Comparison of ENCODE assay signal across 21 cellular contexts in genomic region chr19:54612428-54612827, GRCh38. TPM values are rescaled to one million over a fixed set of nuclear protein-coding genes. Genes with fewer than 3 reads are reported as not detected.
"Had no signal": no experiment of that assay in that cellular context is flagged by ENCODE, and none has a peak within 500 bp of the region (broad histone marks: within the 10 kb centered on the region; RNA-seq: fewer than 3 reads in every experiment).

No MANE protein-coding gene starts in this region.

- H3K79me2 ChIP-seq: parathyroid adenoma had no signal

- ATAC-seq: left lobe of liver; mucosa of descending colon; naive thymus-derived CD8-positive, alpha-beta T cell had no signal

- H3K4me1 ChIP-seq: esophagus squamous epithelium, parathyroid adenoma had no signal

- H3K9me3 ChIP-seq: mucosa of descending colon had no signal

- H3K9me3 Mint-ChIP-seq: activated CD4-positive, alpha-beta T cell treated with anti-CD3 and anti-CD28 coated beads, Interleukin-2, amount 10 ng/mL, durations not matched to agents 7 days and 5 days had no signal

- H3K36me3 Mint-ChIP-seq: activated naive CD8-positive, alpha-beta T cell had no signal

- H3K27ac ChIP-seq: esophagus squamous epithelium, parathyroid adenoma had no signal

- H3K4me3 Mint-ChIP-seq: activated CD4-positive, alpha-beta T cell treated with anti-CD3 and anti-CD28 coated beads, Interleukin-2, amount 10 ng/mL, durations not matched to agents 7 days and 5 days; activated naive CD8-positive, alpha-beta T cell; naive thymus-derived CD8-positive, alpha-beta T cell had no signal

- DNase-seq: activated CD4-positive, alpha-beta T cell treated with anti-CD3 and anti-CD28 coated beads, Interleukin-2, amount 10 ng/mL, durations not matched to agents 7 days and 5 days; activated gamma-delta T cell treated with Interleukin-2 at 50 U/mL for 16 hours; amniotic stem cell; esophagus squamous epithelium; mucosa of descending colon; naive thymus-derived CD8-positive, alpha-beta T cell; retina; stimulated activated CD4-positive, alpha-beta T cell treated with anti-CD3 and anti-CD28 coated beads, Interleukin-15, amount 100 ng/mL, for 24 hours; stimulated activated CD4-positive, alpha-beta T cell treated with anti-CD3 and anti-CD28 coated beads, Interleukin-4, amount 100 ng/mL, for 1 hour; stimulated activated naive CD4-positive, alpha-beta T cell treated with Interleukin-2 at 50 U/mL for 16 hours; substantia nigra; trophoblast cell had no signal

- H2AFZ ChIP-seq: parathyroid adenoma had no signal

- H3K36me3 ChIP-seq: esophagus squamous epithelium had no signal

- FAIRE-seq: endometrium, keratinocyte had no signal

- H3K9ac ChIP-seq: parathyroid adenoma had no signal

- H3K4me3 ChIP-seq: esophagus squamous epithelium, mucosa of descending colon had no signal

- H3K4me1 Mint-ChIP-seq: activated CD4-positive, alpha-beta T cell treated with anti-CD3 and anti-CD28 coated beads, Interleukin-2, amount 10 ng/mL, durations not matched to agents 7 days and 5 days had no signal

- H3K27ac Mint-ChIP-seq: activated CD4-positive, alpha-beta T cell treated with anti-CD3 and anti-CD28 coated beads, Interleukin-2, amount 10 ng/mL, durations not matched to agents 7 days and 5 days; activated naive CD8-positive, alpha-beta T cell; naive thymus-derived CD8-positive, alpha-beta T cell had no signal

RNA-seq across cellular contexts. Expression of gene LILRB1, which starts 17.9 kb away (rescaled TPM):
- total RNA-seq: activated CD4-positive, alpha-beta T cell treated with anti-CD3 and anti-CD28 coated beads, Interleukin-2, amount 10 ng/mL, durations not matched to agents 7 days and 5 days; fibroblast of villous mesenchyme; lung microvascular endothelial cell had no signal
- polyA plus RNA-seq: keratinocyte had no signal

RNA-seq across cellular contexts. Expression of gene LILRA1, which starts 19.0 kb away (rescaled TPM):
- total RNA-seq: activated CD4-positive, alpha-beta T cell treated with anti-CD3 and anti-CD28 coated beads, Interleukin-2, amount 10 ng/mL, durations not matched to agents 7 days and 5 days; fibroblast of villous mesenchyme; glomerular endothelial cell; lung microvascular endothelial cell; naive thymus-derived CD8-positive, alpha-beta T cell; T-helper 2 cell treated with Interferon-gamma antibody and Interleukin-4, amounts not matched to agents 100 ng/mL and 5 ng/mL, for 36 hours had no signal
- polyA plus RNA-seq: keratinocyte had no signal

RNA-seq across cellular contexts. Expression of gene LILRA2, which starts 38.8 kb away (rescaled TPM):
- total RNA-seq: activated CD4-positive, alpha-beta T cell treated with anti-CD3 and anti-CD28 coated beads, Interleukin-2, amount 10 ng/mL, durations not matched to agents 7 days and 5 days; fibroblast of villous mesenchyme; glomerular endothelial cell; lung microvascular endothelial cell; T-helper 2 cell treated with Interferon-gamma antibody and Interleukin-4, amounts not matched to agents 100 ng/mL and 5 ng/mL, for 36 hours had no signal
- polyA plus RNA-seq: keratinocyte had no signal

RNA-seq across cellular contexts. Expression of gene LILRB4, which starts 50.4 kb away (rescaled TPM):
- total RNA-seq: activated CD4-positive, alpha-beta T cell treated with anti-CD3 and anti-CD28 coated beads, Interleukin-2, amount 10 ng/mL, durations not matched to agents 7 days and 5 days; fibroblast of villous mesenchyme; glomerular endothelial cell; lung microvascular endothelial cell had no signal
- polyA plus RNA-seq: keratinocyte; naive thymus-derived CD8-positive, alpha-beta T cell had no signal
